In the genomic region with DNA sequence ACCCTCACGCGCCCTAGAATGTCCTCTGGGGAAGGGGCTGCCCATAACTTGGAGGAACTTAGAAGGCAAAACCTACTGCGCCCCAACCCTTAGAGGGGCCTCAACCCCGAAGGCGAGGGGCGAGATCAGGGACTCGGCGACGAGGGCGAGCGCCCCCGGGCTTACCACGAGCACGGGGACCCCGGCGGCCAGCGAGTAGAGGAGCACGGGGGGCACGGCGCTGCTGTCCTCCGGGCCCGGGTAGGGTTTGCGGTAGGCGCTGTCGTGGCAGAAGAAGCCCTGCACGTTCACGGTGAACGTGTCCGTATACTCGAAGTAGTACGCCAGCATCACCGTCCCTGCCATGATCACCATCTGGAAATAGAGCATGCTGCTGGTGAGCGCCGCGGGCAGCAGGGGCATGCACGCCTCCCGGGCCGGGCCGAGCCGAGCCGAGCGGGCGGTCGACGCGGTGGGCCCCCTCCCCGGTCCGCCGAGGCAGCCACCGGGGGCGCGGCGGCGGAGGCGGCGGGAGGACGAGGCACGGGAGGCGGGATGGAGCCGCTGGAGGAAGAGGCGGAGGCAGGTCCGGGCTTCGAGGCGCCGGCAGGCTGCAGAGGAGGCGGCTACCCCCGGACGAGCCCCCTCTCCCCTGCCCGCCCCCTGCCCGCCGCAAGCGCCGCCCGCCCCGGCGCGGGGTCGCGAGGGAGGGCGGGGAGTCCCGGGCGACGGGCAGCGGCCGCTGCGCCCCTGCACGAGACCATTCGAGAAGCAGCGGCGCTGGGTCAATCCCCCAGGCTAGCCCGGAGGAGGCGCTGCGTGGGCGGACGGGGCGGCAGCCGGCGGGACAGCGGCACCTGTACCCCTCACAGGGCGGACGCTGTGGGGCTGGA, we compare ENCODE assay signal across 8 cellular contexts. TPM values are rescaled to one million over a fixed set of nuclear protein-coding genes. Genes with fewer than 3 reads are reported as not detected.
DNase-seq lines count a peak whose midpoint lies in the region; ATAC-seq and TF ChIP-seq lines count a peak whose summit lies in the region.

A gene with protein sequence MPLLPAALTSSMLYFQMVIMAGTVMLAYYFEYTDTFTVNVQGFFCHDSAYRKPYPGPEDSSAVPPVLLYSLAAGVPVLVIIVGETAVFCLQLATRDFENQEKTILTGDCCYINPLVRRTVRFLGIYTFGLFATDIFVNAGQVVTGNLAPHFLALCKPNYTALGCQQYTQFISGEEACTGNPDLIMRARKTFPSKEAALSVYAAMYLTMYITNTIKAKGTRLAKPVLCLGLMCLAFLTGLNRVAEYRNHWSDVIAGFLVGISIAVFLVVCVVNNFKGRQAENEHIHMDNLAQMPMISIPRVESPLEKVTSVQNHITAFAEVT (minus strand): TSS at position 592 of the 872 bp plus-strand sequence. CDS start 190 bp downstream, at position 402.

- DNase-seq in CD4-positive, alpha-beta T cell, result peak in 7 of 10 experiments; percentile 3 to 38 (median 9)
- peak; percentile 41 for DNase-seq in HuH-7.5 (ENCODE audit: low spot score)
- DNase-seq in activated naive CD4-positive, alpha-beta T cell treated with anti-CD3 and anti-CD28 coated beads for 36 hours, result peak; percentile 28
- DNase-seq in left ventricle myocardium inferior, result no peak
- DNase-seq in retinal pigment epithelial cell (ENCODE audit: low read depth), result no peak
- DNase-seq in NCI-H524 treated with DMSO at 0.1 percent for 48 hours (lab: John Stamatoyannopoulos, UW), result no peak
- no peak for DNase-seq in GDM1 (lab: John Stamatoyannopoulos, UW)
- DNase-seq in kidney glomerular epithelial cell (lab: John Stamatoyannopoulos, UW), result no peak

- peak; percentile 52 for ATAC-seq in CD4-positive, alpha-beta T cell (ENCODE audit: poor library complexity)

- H3K9me3 ChIP-seq in CD4-positive, alpha-beta T cell (ENCODE audit: control insufficient read depth, low read length), result no peaks in the 10 kb centered on the region
- no peaks in the 10 kb centered on the region for H3K9me3 ChIP-seq in left ventricle myocardium inferior (replicated peaks)

- CTCF ChIA-PET in CD4-positive, alpha-beta T cell (lab: Charles Lee), result no interaction called here
- CTCF ChIA-PET in activated naive CD4-positive, alpha-beta T cell treated with anti-CD3 and anti-CD28 coated beads for 36 hours (lab: Charles Lee), result interaction anchor here (0.7 kb wide), 1 partner anchor 1567 kb away, joined by 3 read pairs; no protein-coding TSS in a partner anchor

- H3K27me3 Mint-ChIP-seq in CD4-positive, alpha-beta T cell, result peaks cover 86% of the 10 kb centered on the region
- H3K27me3 Mint-ChIP-seq in activated naive CD4-positive, alpha-beta T cell treated with anti-CD3 and anti-CD28 coated beads for 36 hours (ENCODE audit: low read depth), result peaks cover 38% of the 10 kb centered on the region

- H3K27ac Mint-ChIP-seq in CD4-positive, alpha-beta T cell, result no peak within 1 kb of the TSS
- H3K27ac Mint-ChIP-seq in activated naive CD4-positive, alpha-beta T cell treated with anti-CD3 and anti-CD28 coated beads for 36 hours, result no peak within 1 kb of the TSS

- peaks cover 45% of the 10 kb centered on the region for H3K27me3 ChIP-seq in CD4-positive, alpha-beta T cell (ENCODE audit: control insufficient read depth, insufficient read depth, low read length)
- peaks cover 97% of the 10 kb centered on the region for H3K27me3 ChIP-seq in left ventricle myocardium inferior (ENCODE audit: low read depth)

- POLR2A ChIA-PET in CD4-positive, alpha-beta T cell (lab: Charles Lee), result no interaction called here

- no peaks in the 10 kb centered on the region for H3K36me3 Mint-ChIP-seq in CD4-positive, alpha-beta T cell (ENCODE audit: low read depth)
- no peaks in the 10 kb centered on the region for H3K36me3 Mint-ChIP-seq in activated naive CD4-positive, alpha-beta T cell treated with anti-CD3 and anti-CD28 coated beads for 36 hours (ENCODE audit: low read depth)

- H3K4me1 Mint-ChIP-seq in CD4-positive, alpha-beta T cell (ENCODE audit: low read depth), result peaks cover 11% of the 10 kb centered on the region
- peaks cover 5% of the 10 kb centered on the region for H3K4me1 Mint-ChIP-seq in activated naive CD4-positive, alpha-beta T cell treated with anti-CD3 and anti-CD28 coated beads for 36 hours (ENCODE audit: low read depth)

- H3K4me1 ChIP-seq in left ventricle myocardium inferior, result peaks cover 17% of the 10 kb centered on the region

- peak within 1 kb of the TSS; percentile 76 for H3K4me3 Mint-ChIP-seq in CD4-positive, alpha-beta T cell
- peak within 1 kb of the TSS; percentile 63 for H3K4me3 Mint-ChIP-seq in activated naive CD4-positive, alpha-beta T cell treated with anti-CD3 and anti-CD28 coated beads for 36 hours

- H3K4me3 ChIP-seq in left ventricle myocardium inferior (peak within 1 kb of the TSS; percentile 58), retinal pigment epithelial cell (ENCODE audit: low read length) (peak within 1 kb of the TSS; percentile 52)

- intact Hi-C loops in CD4-positive, alpha-beta T cell (cut with DNase I, micrococcal nuclease), result loop anchor here (10.0 kb wide), 1 partner anchor 210 kb away; no protein-coding TSS in a partner anchor
- intact Hi-C loops in activated naive CD4-positive, alpha-beta T cell treated with anti-CD3 and anti-CD28 coated beads for 36 hours (cut with micrococcal nuclease), result no loop called here
- intact Hi-C loops in left ventricle myocardium inferior (cut with micrococcal nuclease), result no loop called here

- H3K9me3 Mint-ChIP-seq in CD4-positive, alpha-beta T cell, result no peaks in the 10 kb centered on the region
- no peaks in the 10 kb centered on the region for H3K9me3 Mint-ChIP-seq in activated naive CD4-positive, alpha-beta T cell treated with anti-CD3 and anti-CD28 coated beads for 36 hours

- no peaks in the 10 kb centered on the region for H3K36me3 ChIP-seq in left ventricle myocardium inferior

- TF ChIP-seq CTCF in CD4-positive, alpha-beta T cell (IDR thresholded peaks at IDR 0.05), result no peak
- no peak for TF ChIP-seq CTCF in left ventricle myocardium inferior (IDR thresholded peaks at IDR 0.05; ENCODE audit: borderline replicate concordance)
- TF ChIP-seq CTCF in retinal pigment epithelial cell (conservative IDR thresholded peaks at IDR 0.05; ENCODE audit: low read depth, low read length), result no peak

- no peak within 1 kb of the TSS for H3K27ac ChIP-seq in CD4-positive, alpha-beta T cell (ENCODE audit: low read depth, low read length)
- H3K27ac ChIP-seq in left ventricle myocardium inferior (replicated peaks), result no peak within 1 kb of the TSS

RNA-seq across cellular contexts. Expression of the gene that starts here (rescaled TPM):
- total RNA-seq in CD4-positive, alpha-beta T cell, result not detected
- not detected for total RNA-seq in activated naive CD4-positive, alpha-beta T cell treated with anti-CD3 and anti-CD28 coated beads for 36 hours
- total RNA-seq in left ventricle myocardium inferior, result not detected

Comparison
In these comparisons a context has a peak if more than half of its experiments do, and no peak if none do; other contexts are left out.
1. Peak in DNase-seq and ATAC-seq in CD4-positive, alpha-beta T cell; RNA of the gene not detected or under 1 TPM.
2. Peak in DNase-seq in activated naive CD4-positive, alpha-beta T cell treated with anti-CD3 and anti-CD28 coated beads for 36 hours; RNA of the gene not detected or under 1 TPM.
3. intact Hi-C loops: an anchor here in CD4-positive, alpha-beta T cell (10.0 kb wide); none called in activated naive CD4-positive, alpha-beta T cell treated with anti-CD3 and anti-CD28 coated beads for 36 hours and left ventricle myocardium inferior.